In the genomic region with DNA sequence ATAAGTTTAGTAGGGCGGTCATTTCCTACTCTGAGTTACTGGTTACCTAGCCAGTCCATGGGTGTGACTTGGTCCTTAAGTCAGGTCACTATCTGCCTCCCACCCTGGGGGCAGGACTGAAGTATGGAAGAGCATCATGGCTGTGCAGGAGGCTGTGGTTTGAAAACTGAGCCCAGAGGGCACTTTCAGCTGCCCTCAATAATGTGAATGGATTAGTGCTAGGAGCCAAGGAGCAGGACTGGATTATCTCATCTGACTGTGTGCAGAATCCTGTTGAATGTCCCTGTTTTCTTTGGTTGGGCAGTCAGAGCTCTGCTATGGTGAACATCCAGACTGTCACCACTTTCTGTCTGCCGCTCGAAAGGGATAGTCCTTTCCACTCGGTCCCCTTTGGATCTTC, we compare ENCODE assay signal across 8 cellular contexts. TPM values are rescaled to one million over a fixed set of nuclear protein-coding genes. Genes with fewer than 3 reads are reported as not detected.
DNase-seq lines count a peak whose midpoint lies in the region; ATAC-seq and TF ChIP-seq lines count a peak whose summit lies in the region.

No MANE protein-coding gene starts in this region.

- peak overlapping the region; percentile 19 to 99 (median 98) for H3K27ac Mint-ChIP-seq in CD14-positive monocyte
- peak overlapping the region; percentile 99 for H3K27ac Mint-ChIP-seq in natural killer cell

- intact Hi-C loops in CD14-positive monocyte (cut with micrococcal nuclease) (no loop called here), natural killer cell (cut with micrococcal nuclease) (loop anchor here (5.0 to 10.0 kb wide), 2 partner anchors 54 to 517 kb away; no protein-coding TSS in a partner anchor)

- H3K4me3 Mint-ChIP-seq in CD14-positive monocyte (peak overlapping the region; percentile 90 to 97), natural killer cell (peak overlapping the region; percentile 98)

- H3K4me1 Mint-ChIP-seq in CD14-positive monocyte, result peaks cover 50% of the 10 kb centered on the region
- H3K4me1 Mint-ChIP-seq in natural killer cell, result peaks cover 57 to 71% of the 10 kb centered on the region in 2 donors

- H3K36me3 Mint-ChIP-seq in CD14-positive monocyte (peaks cover 19 to 25% of the 10 kb centered on the region in 2 donors), natural killer cell (peaks cover 6% of the 10 kb centered on the region)

- H3K27me3 Mint-ChIP-seq in CD14-positive monocyte (ENCODE audit: low read depth in 3 of 3) (no peaks in the 10 kb centered on the region), natural killer cell (ENCODE audit: low read depth in 2 of 2) (no peaks in the 10 kb centered on the region)

- H3K27ac ChIP-seq in KOPT-K1 (ENCODE audit: low read depth, low read length, poor library complexity, severe bottlenecking), result peak overlapping the region; percentile 96

- TF ChIP-seq CTCF in CD14-positive monocyte (IDR thresholded peaks at IDR 0.05) (no peak), choroid plexus epithelial cell (conservative IDR thresholded peaks at IDR 0.05; ENCODE audit: low read depth, low read length) (no peak), natural killer cell (IDR thresholded peaks at IDR 0.05) (no peak)

- no peak for DNase-seq in CD14-positive monocyte (ENCODE audit: low spot score)
- peak; percentile 5 for DNase-seq in choroid plexus epithelial cell (ENCODE audit: low read depth)
- no peak for DNase-seq in natural killer cell
- DNase-seq in RKO (ENCODE audit: low spot score), result no peak
- DNase-seq in GM03348 (ENCODE audit: low spot score), result no peak

- no peak for ATAC-seq in natural killer cell
- ATAC-seq in HG02763 (IDR thresholded peaks at IDR 0.05; ENCODE audit: unreplicated experiment), result no peak
- no peak for ATAC-seq in GM18511 (IDR thresholded peaks at IDR 0.05; ENCODE audit: unreplicated experiment)

- peaks cover 0 to 6% (median 2%) of the 10 kb centered on the region in 7 donors for H3K9me3 Mint-ChIP-seq in CD14-positive monocyte
- no peaks in the 10 kb centered on the region for H3K9me3 Mint-ChIP-seq in natural killer cell

- peak overlapping the region; percentile 66 for H3K4me3 ChIP-seq in choroid plexus epithelial cell (ENCODE audit: low read depth, low read length)

- H3K36me3 ChIP-seq in KOPT-K1 (ENCODE audit: insufficient read depth, low read length), result peaks cover 49% of the 10 kb centered on the region

- no peaks in the 10 kb centered on the region for H3K9me3 ChIP-seq in KOPT-K1 (ENCODE audit: insufficient read depth, low read length, poor library complexity, severe bottlenecking)

RNA-seq across cellular contexts. Expression of gene ATXN7L3B, which starts 1.6 kb away (rescaled TPM):
- polyA plus RNA-seq in CD14-positive monocyte, result 10 to 100 TPM; 17.1 to 20.2 TPM
- total RNA-seq in natural killer cell, result 10 to 100 TPM; 49.0 to 61.4 (median 51.6) TPM
